27 cellular contexts compared by ENCODE assay signal in the genomic region with DNA sequence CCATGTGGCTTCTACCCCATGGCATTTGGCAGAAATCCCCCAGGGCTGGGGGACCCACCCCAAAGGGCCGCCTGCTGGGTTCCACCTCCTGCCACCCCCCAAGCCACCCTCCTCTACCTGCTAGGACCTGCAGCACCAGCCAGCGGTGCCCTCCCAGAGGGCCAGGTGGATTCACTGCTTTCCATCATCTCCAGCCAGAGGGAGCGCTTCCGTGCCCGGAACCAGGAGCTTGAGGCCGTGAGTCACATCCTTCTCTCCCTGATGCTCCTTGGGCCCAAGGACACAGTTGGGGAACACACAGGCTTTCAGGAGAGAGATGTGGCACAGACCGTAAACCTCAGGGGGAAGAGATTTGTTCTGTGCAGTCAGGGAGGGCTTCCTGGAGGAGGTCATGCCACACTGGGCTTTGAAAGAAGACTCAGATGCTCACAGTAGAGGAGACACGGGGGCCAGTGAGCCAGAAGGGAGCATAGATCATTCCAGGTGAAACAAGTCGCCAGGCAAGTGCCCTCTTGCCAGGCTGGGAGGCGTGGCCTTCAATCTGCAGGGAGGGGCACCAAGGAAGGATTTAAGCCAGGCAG.
"Had no signal": no experiment of that assay in that cellular context is flagged by ENCODE, and none has a peak within 500 bp of the region (broad histone marks: within the 10 kb centered on the region; RNA-seq: fewer than 3 reads in every experiment).

No MANE protein-coding gene starts in this region.

- H3K9me3 Mint-ChIP-seq: activated B cell treated with CpG ODN at 0.5 μM for 24 hours; activated CD4-positive, alpha-beta T cell treated with anti-CD3 and anti-CD28 coated beads, Interleukin-2, amount 10 ng/mL, durations not matched to agents 24 days and 14 days; activated naive CD4-positive, alpha-beta T cell treated with anti-CD3 and anti-CD28 coated beads, Interleukin-2, amount 50 U/mL, for 24 hours; activated T-cell treated with anti-CD3 and anti-CD28 coated beads, Interleukin-2, amount 50 U/mL, for 24 hours; activated T-helper 1 cell treated with anti-CD3 and anti-CD28 coated beads, Interleukin-12 subunit alpha, Interleukin-12 subunit beta, Interleukin-2, Interleukin-4 antibody, amounts not matched to agents 30 ng/mL and 10 ng/mL and 1 ng/mL, durations not matched to agents 14 hours and 24 hours and 36 hours; central memory CD8-positive, alpha-beta T cell; T-cell had no signal

- H3K36me3 ChIP-seq: ascending aorta, Peyer's patch had no signal

- H3K4me3 ChIP-seq: ascending aorta, body of pancreas, Peyer's patch had no signal

- FAIRE-seq: TTC549 had no signal

- H3K27me3 Mint-ChIP-seq: activated B cell treated with CpG ODN at 0.5 μM for 24 hours; activated CD4-positive, alpha-beta T cell treated with anti-CD3 and anti-CD28 coated beads, Interleukin-2, amount 10 ng/mL, durations not matched to agents 24 days and 14 days; activated CD8-positive, alpha-beta memory T cell treated with anti-CD3 and anti-CD28 coated beads, Interleukin-2, amount 10 ng/mL, durations not matched to agents 7 days and 5 days; activated naive CD4-positive, alpha-beta T cell treated with anti-CD3 and anti-CD28 coated beads, Interleukin-2, amount 50 U/mL, for 24 hours; activated T-cell treated with anti-CD3 and anti-CD28 coated beads, Interleukin-2, amount 50 U/mL, for 24 hours; central memory CD8-positive, alpha-beta T cell; T-cell had no signal

- ATAC-seq: activated CD8-positive, alpha-beta memory T cell treated with anti-CD3 and anti-CD28 coated beads, Interleukin-2, amount 10 ng/mL, durations not matched to agents 7 days and 5 days; body of pancreas; T-cell had no signal

- H3K9me3 ChIP-seq: ascending aorta, body of pancreas, Peyer's patch had no signal

- DNase-seq: activated B cell treated with CpG ODN at 0.5 μM for 24 hours; activated CD4-positive, alpha-beta T cell treated with anti-CD3 and anti-CD28 coated beads for 1 hour; activated CD4-positive, alpha-beta T cell treated with anti-CD3 and anti-CD28 coated beads, Interleukin-2, amount 10 ng/mL, durations not matched to agents 24 days and 14 days; activated CD4-positive, alpha-beta T cell treated with anti-CD3 and anti-CD28 coated beads, Interleukin-2, amount 50 U/mL, for 48 hours; activated CD8-positive, alpha-beta memory T cell treated with anti-CD3 and anti-CD28 coated beads, Interleukin-2, amount 10 ng/mL, durations not matched to agents 7 days and 5 days; activated effector memory CD4-positive, alpha-beta T cell treated with Interleukin-2 at 50 U/mL for 16 hours; activated naive CD4-positive, alpha-beta T cell; activated T-cell treated with anti-CD3 and anti-CD28 coated beads, Interleukin-2, amount 50 U/mL, for 24 hours; amniotic stem cell; body of pancreas; Karpas-422; NCI-H1105 treated with DMSO at 0.1 percent for 48 hours; NCI-H1436 treated with DMSO at 0.1 percent for 48 hours; NCI-H187; NCI-H2081; NCI-H510A treated with DMSO at 0.1 percent for 48 hours; NCI-H69; SIG-M5; T-cell; T-helper 2 cell; T1000 had no signal

- H3K36me3 Mint-ChIP-seq: activated CD8-positive, alpha-beta memory T cell treated with anti-CD3 and anti-CD28 coated beads, Interleukin-2, amount 10 ng/mL, durations not matched to agents 7 days and 5 days; activated naive CD4-positive, alpha-beta T cell treated with anti-CD3 and anti-CD28 coated beads, Interleukin-2, amount 50 U/mL, for 24 hours; T-cell had no signal

- H3K4me3 Mint-ChIP-seq: activated B cell treated with CpG ODN at 0.5 μM for 24 hours; activated CD4-positive, alpha-beta T cell treated with anti-CD3 and anti-CD28 coated beads, Interleukin-2, amount 10 ng/mL, durations not matched to agents 24 days and 14 days; activated CD8-positive, alpha-beta memory T cell treated with anti-CD3 and anti-CD28 coated beads, Interleukin-2, amount 10 ng/mL, durations not matched to agents 7 days and 5 days; activated naive CD4-positive, alpha-beta T cell treated with anti-CD3 and anti-CD28 coated beads, Interleukin-2, amount 50 U/mL, for 24 hours; activated T-cell treated with anti-CD3 and anti-CD28 coated beads, Interleukin-2, amount 50 U/mL, for 24 hours; activated T-helper 1 cell treated with anti-CD3 and anti-CD28 coated beads, Interleukin-12 subunit alpha, Interleukin-12 subunit beta, Interleukin-2, Interleukin-4 antibody, amounts not matched to agents 30 ng/mL and 10 ng/mL and 1 ng/mL, durations not matched to agents 14 hours and 24 hours and 36 hours; central memory CD8-positive, alpha-beta T cell; T-cell had no signal

- H3K4me1 ChIP-seq: ascending aorta, body of pancreas had no signal

- H3K27me3 ChIP-seq: ascending aorta, body of pancreas, Peyer's patch had no signal

- H3K4me1 Mint-ChIP-seq: central memory CD8-positive, alpha-beta T cell had no signal

- H3K27ac ChIP-seq: ascending aorta, body of pancreas, Peyer's patch had no signal

- H3K27ac Mint-ChIP-seq: activated B cell treated with CpG ODN at 0.5 μM for 24 hours; activated CD4-positive, alpha-beta T cell treated with anti-CD3 and anti-CD28 coated beads, Interleukin-2, amount 10 ng/mL, durations not matched to agents 24 days and 14 days; activated CD8-positive, alpha-beta memory T cell treated with anti-CD3 and anti-CD28 coated beads, Interleukin-2, amount 10 ng/mL, durations not matched to agents 7 days and 5 days; activated naive CD4-positive, alpha-beta T cell treated with anti-CD3 and anti-CD28 coated beads, Interleukin-2, amount 50 U/mL, for 24 hours; activated T-cell treated with anti-CD3 and anti-CD28 coated beads, Interleukin-2, amount 50 U/mL, for 24 hours; activated T-helper 1 cell treated with anti-CD3 and anti-CD28 coated beads, Interleukin-12 subunit alpha, Interleukin-12 subunit beta, Interleukin-2, Interleukin-4 antibody, amounts not matched to agents 30 ng/mL and 10 ng/mL and 1 ng/mL, durations not matched to agents 14 hours and 24 hours and 36 hours; T-cell had no signal
